Comparison of ENCODE assay signal across 7 cellular contexts in genomic region chr5:79235578-79236363, GRCh38. TPM values are rescaled to one million over a fixed set of nuclear protein-coding genes. Genes with fewer than 3 reads are reported as not detected.
A peak's percentile ranks its signal among the peaks of the same experiment; 100 is the strongest.
DNase-seq lines count a peak whose midpoint lies in the region; ATAC-seq and TF ChIP-seq lines count a peak whose summit lies in the region.

A gene with protein sequence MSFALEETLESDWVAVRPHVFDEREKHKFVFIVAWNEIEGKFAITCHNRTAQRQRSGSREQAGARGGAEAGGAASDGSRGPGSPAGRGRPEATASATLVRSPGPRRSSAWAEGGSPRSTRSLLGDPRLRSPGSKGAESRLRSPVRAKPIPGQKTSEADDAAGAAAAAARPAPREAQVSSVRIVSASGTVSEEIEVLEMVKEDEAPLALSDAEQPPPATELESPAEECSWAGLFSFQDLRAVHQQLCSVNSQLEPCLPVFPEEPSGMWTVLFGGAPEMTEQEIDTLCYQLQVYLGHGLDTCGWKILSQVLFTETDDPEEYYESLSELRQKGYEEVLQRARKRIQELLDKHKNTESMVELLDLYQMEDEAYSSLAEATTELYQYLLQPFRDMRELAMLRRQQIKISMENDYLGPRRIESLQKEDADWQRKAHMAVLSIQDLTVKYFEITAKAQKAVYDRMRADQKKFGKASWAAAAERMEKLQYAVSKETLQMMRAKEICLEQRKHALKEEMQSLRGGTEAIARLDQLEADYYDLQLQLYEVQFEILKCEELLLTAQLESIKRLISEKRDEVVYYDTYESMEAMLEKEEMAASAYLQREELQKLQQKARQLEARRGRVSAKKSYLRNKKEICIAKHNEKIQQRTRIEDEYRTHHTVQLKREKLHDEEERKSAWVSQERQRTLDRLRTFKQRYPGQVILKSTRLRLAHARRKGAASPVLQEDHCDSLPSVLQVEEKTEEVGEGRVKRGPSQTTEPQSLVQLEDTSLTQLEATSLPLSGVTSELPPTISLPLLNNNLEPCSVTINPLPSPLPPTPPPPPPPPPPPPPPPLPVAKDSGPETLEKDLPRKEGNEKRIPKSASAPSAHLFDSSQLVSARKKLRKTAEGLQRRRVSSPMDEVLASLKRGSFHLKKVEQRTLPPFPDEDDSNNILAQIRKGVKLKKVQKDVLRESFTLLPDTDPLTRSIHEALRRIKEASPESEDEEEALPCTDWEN (plus strand): TSS chr5:79236131. CDS start chr5:79236651, 520 bp downstream.

- peaks cover 26% of the 10 kb centered on the region for H3K27me3 ChIP-seq in iPS-20b (ENCODE audit: insufficient read depth, low read length)

- TF ChIP-seq CTCF in MCF 10A (IDR thresholded peaks at IDR 0.05; ENCODE audit: unreplicated experiment) = no peak

- H3K9me3 ChIP-seq in iPS-20b (ENCODE audit: insufficient read depth, low read depth, low read length) = no peaks in the 10 kb centered on the region

- peak within 1 kb of the TSS; percentile 95 for H3K4me3 Mint-ChIP-seq in MCF 10A (ENCODE audit: unreplicated experiment)

- intact Hi-C loops in MCF 10A (cut with micrococcal nuclease) = loop anchor here (1.0 to 5.0 kb wide), 3 partner anchors 82 to 277 kb away; no protein-coding TSS in a partner anchor

- DNase-seq in NCI-H2029 (lab: John Stamatoyannopoulos, UW) (peak; percentile 75), UCSD-AML1 (lab: John Stamatoyannopoulos, UW; ENCODE audit: unreplicated experiment) (peak; percentile 85), MCF 10A (ENCODE audit: unreplicated experiment) (peak; percentile 83)

- peaks cover 9% of the 10 kb centered on the region for H3K36me3 Mint-ChIP-seq in MCF 10A (ENCODE audit: insufficient read depth, unreplicated experiment)

- peak within 1 kb of the TSS; percentile 90 for H3K9ac ChIP-seq in iPS-20b (ENCODE audit: low read depth, low read length)

- H3K9me3 Mint-ChIP-seq in MCF 10A (ENCODE audit: unreplicated experiment) = no peaks in the 10 kb centered on the region

- TSS peak; percentile 84 for BruUV-seq in MCF 10A (replicated peaks; lab: Mats Ljungman, UMichigan)

- peaks cover 5% of the 10 kb centered on the region for H3K4me1 Mint-ChIP-seq in MCF 10A (ENCODE audit: insufficient read depth, unreplicated experiment)

- POLR2A ChIA-PET in MCF 10A (lab: Yijun Ruan, JAX) = interaction anchor here (0.5 to 4.0 kb wide), 24 partner anchors 10 to 1265 kb away, joined by 3 to 76 read pairs (median 4); partner anchors contain the start of genes ARSB and HOMER1

- peak within 1 kb of the TSS; percentile 98 for H3K27ac Mint-ChIP-seq in MCF 10A (ENCODE audit: low read depth, unreplicated experiment)

- H3K4me3 ChIP-seq in iPS-20b (ENCODE audit: low read length) = peak within 1 kb of the TSS; percentile 92
- peak within 1 kb of the TSS; percentile 55 to 97 (median 90) for H3K4me3 ChIP-seq in skin epidermis

- H3K27ac ChIP-seq in iPS-20b (ENCODE audit: low read length) (no peak within 1 kb of the TSS), skin epidermis (peak within 1 kb of the TSS; percentile 52 to 95 (median 86))

- H3K4me1 ChIP-seq in iPS-20b (ENCODE audit: insufficient read depth, low read length) = no peaks in the 10 kb centered on the region; the same call in 1 of the 2 replicates

- H3K36me3 ChIP-seq in iPS-20b (ENCODE audit: insufficient read depth, low read depth, low read length) = no peaks in the 10 kb centered on the region

- H3K27me3 Mint-ChIP-seq in MCF 10A (ENCODE audit: insufficient read depth, unreplicated experiment) = no peaks in the 10 kb centered on the region

- peak; percentile 68 for ATAC-seq in GM18511 (IDR thresholded peaks at IDR 0.05; ENCODE audit: unreplicated experiment)
- ATAC-seq in HG02943 (IDR thresholded peaks at IDR 0.05; ENCODE audit: low read depth, unreplicated experiment) = peak; percentile 56

- CTCF ChIA-PET in MCF 10A (lab: Yijun Ruan, JAX) = interaction anchor here (0.7 to 1.4 kb wide), 4 partner anchors 30 to 377 kb away, joined by 3 to 15 read pairs (median 3); no protein-coding TSS in a partner anchor

RNA-seq across cellular contexts. Expression of the gene that starts here (rescaled TPM):
- 16.8 and 19.3 TPM in 2 replicates for total RNA-seq in MCF 10A (2022)
